Comparison of ENCODE assay signal across 1 cellular context in the genomic region with DNA sequence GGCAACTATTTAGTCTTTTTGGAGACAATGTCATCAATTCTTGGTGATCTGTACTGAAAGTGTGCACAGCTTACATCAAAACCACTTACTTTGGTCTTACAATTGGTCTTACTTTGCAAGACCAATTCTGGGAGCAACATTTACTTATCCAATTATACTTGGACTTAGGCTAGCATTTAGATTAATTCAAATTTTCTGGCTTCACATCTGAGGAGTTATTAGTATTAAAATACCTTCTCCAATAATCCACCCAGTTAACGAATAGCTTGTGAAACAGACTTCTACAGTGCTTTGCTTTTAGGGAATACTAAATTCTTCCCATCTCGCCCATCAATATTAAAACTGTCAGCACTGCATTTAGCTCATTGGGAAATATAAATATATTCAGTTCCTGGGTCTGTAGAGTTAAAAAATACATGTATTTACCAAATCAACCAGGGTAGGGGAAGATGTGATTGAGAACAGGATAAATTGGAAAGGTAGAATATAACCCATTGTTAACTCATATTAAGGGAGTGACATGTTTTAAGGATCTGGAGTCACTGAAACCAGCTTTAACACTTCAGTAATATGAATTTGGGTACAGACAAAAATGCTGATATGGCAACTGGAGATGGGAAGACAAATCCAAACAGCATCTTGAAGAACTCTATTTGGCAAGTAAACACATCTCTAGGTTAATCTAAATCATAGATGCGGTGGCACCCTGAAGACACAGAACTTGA.
TF ChIP-seq lines count a peak whose summit lies in the region.

No MANE protein-coding gene starts in this region.

TF ChIP-seq in A549, 52 proteins besides CTCF, POLR2A, EP300 and RAD21 (continued from another document):
- TF ChIP-seq FOSB (CRISPR knock-in tag; IDR thresholded peaks at IDR 0.05) (peak; percentile 81; the same call in 1 of the 2 replicates), RARB (CRISPR knock-in tag; IDR thresholded peaks at IDR 0.05) (peak; percentile 26; the same call in 1 of the 2 replicates), SREBF2 (IDR thresholded peaks at IDR 0.05) (no peak), TFCP2L1 (CRISPR knock-in tag; IDR thresholded peaks at IDR 0.05) (peak; percentile 65)
